20 cellular contexts compared by ENCODE assay signal in genomic region chr4:4326136-4326535, GRCh38. TPM values are rescaled to one million over a fixed set of nuclear protein-coding genes. Genes with fewer than 3 reads are reported as not detected.
DNase-seq lines count a peak whose midpoint lies in the region; ATAC-seq, FAIRE-seq and TF ChIP-seq lines count a peak whose summit lies in the region.
"Had no signal": no experiment of that assay in that cellular context is flagged by ENCODE, and none has a peak within 500 bp of the region (broad histone marks: within the 10 kb centered on the region; RNA-seq: fewer than 3 reads in every experiment).

No MANE protein-coding gene starts in this region.

- peak; percentile 62 for FAIRE-seq in bronchial epithelial cell (lab: Jason Lieb, UNC)
- FAIRE-seq: A549, HepG2 had no signal

- peak; percentile 12 for DNase-seq in activated effector memory CD4-positive, alpha-beta T cell treated with anti-CD3 and anti-CD28 coated beads, Interleukin-2, amount 50 U/mL, for 16 hours
- DNase-seq in activated effector memory CD4-positive, alpha-beta T cell treated with Interleukin-2 at 50 U/mL for 16 hours = no peak
- DNase-seq in bronchial epithelial cell (ENCODE audit: low read depth) (no peak), mesenteric fat pad (ENCODE audit: low spot score) (peak; percentile 33), upper lobe of right lung (peak; percentile 21), UCSD-AML1 (lab: John Stamatoyannopoulos, UW; ENCODE audit: unreplicated experiment) (no peak), DMS114 treated with DMSO at 0.1 percent for 48 hours (lab: John Stamatoyannopoulos, UW; ENCODE audit: unreplicated experiment) (no peak)
- DNase-seq: AML-193; CD4-positive, alpha-beta memory T cell; DMS79 treated with DMSO at 0.1 percent for 48 hours; GF-D8; GOT3; H7; HFFc6 had no signal

- H3K27ac ChIP-seq in upper lobe of right lung = no peak overlapping the region
- H3K27ac ChIP-seq: 22Rv1, A549, C4-2B had no signal

- H3K36me3 ChIP-seq in bronchial epithelial cell (ENCODE audit: control insufficient read depth, insufficient read depth, low read length) = peaks cover 3% of the 10 kb centered on the region
- peaks cover 13% of the 10 kb centered on the region for H3K36me3 ChIP-seq in upper lobe of right lung

- H3K27me3 ChIP-seq in bronchial epithelial cell (ENCODE audit: control insufficient read depth, insufficient read depth, low read length) (no peaks in the 10 kb centered on the region), upper lobe of right lung (no peaks in the 10 kb centered on the region)

- no peak overlapping the region for H3K4me3 ChIP-seq in bronchial epithelial cell (ENCODE audit: low read depth, low read length)
- no peak overlapping the region for H3K4me3 ChIP-seq in upper lobe of right lung
- H3K4me3 ChIP-seq: A549 had no signal

- intact Hi-C loops in upper lobe of right lung (cut with DNase I) = no loop called here

- H3K9me3 ChIP-seq in upper lobe of right lung = no peaks in the 10 kb centered on the region
- H3K9me3 ChIP-seq: A549 had no signal

- no peaks in the 10 kb centered on the region for H3K4me1 ChIP-seq in upper lobe of right lung
- H3K4me1 ChIP-seq: A549 had no signal

- ATAC-seq in upper lobe of right lung (no peak), HG03457 (IDR thresholded peaks at IDR 0.05; ENCODE audit: unreplicated experiment) (no peak)
- ATAC-seq: A549, HCT116, HepG2 had no signal

- TF ChIP-seq CTCF in bronchial epithelial cell (IDR thresholded peaks at IDR 0.05; ENCODE audit: insufficient read depth, low read length, severe bottlenecking) (no peak), upper lobe of right lung (IDR thresholded peaks at IDR 0.05) (no peak)

RNA-seq across cellular contexts. Expression of gene ZBTB49, which starts 36.1 kb away (rescaled TPM):
- total RNA-seq in bronchial epithelial cell (3.1 and 3.9 TPM in 2 replicates), mesenteric fat pad (3.8 TPM), upper lobe of right lung (5.6 TPM)

RNA-seq across cellular contexts. Expression of gene LYAR, which starts 36.2 kb away (rescaled TPM):
- total RNA-seq in bronchial epithelial cell = 18.3 and 25.3 TPM in 2 replicates
- total RNA-seq in mesenteric fat pad = 18.2 TPM
- total RNA-seq in upper lobe of right lung = 13.3 TPM

Comparison
In these comparisons a context has a peak if more than half of its experiments do, and no peak if none do; other contexts are left out.
1. DNase-seq: peak in activated effector memory CD4-positive, alpha-beta T cell treated with anti-CD3 and anti-CD28 coated beads, Interleukin-2, amount 50 U/mL, for 16 hours (single experiment), mesenteric fat pad (single experiment) and upper lobe of right lung (single experiment); none in activated effector memory CD4-positive, alpha-beta T cell treated with Interleukin-2 at 50 U/mL for 16 hours (single experiment), bronchial epithelial cell (single experiment), UCSD-AML1 (single experiment) and DMS114 treated with DMSO at 0.1 percent for 48 hours (single experiment).